7 cellular contexts compared by ENCODE assay signal in the genomic region with DNA sequence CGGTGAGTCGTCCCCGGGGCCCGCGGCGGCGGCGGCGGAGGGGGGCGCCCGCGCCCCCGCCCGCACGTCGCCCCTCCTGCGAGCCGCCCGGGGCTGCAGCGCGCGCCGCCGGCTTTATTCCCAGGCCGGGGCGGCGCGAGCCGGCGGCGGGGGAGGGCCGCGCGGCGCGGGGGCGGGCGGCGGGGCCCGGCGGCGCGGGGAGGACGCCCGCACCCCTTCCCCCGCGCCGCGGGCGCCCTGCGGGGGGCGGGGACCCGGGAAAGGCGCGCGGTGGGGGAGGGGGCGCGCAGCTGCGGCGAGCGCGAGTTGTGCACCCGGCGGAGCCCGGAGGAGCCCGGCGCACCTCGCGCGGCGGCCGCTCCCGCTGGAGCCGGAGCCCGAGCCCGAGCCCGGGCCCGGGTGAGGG. TPM values are rescaled to one million over a fixed set of nuclear protein-coding genes. Genes with fewer than 3 reads are reported as not detected.
A peak's percentile ranks its signal among the peaks of the same experiment; 100 is the strongest.
DNase-seq lines count a peak whose midpoint lies in the region; ATAC-seq and TF ChIP-seq lines count a peak whose summit lies in the region.

No MANE protein-coding gene starts in this region.

- H3K9me3 Mint-ChIP-seq in natural killer cell, result no peaks in the 10 kb centered on the region

- POLR2A ChIA-PET in RWPE1 (lab: Yijun Ruan, JAX; ENCODE audit: low non-redundant PET), result interaction anchor here (0.5 to 1.3 kb wide), 6 partner anchors 11 to 188 kb away, joined by 3 to 13 read pairs (median 4); no protein-coding TSS in a partner anchor

- peak overlapping the region; percentile 96 to 97 for H3K27ac Mint-ChIP-seq in natural killer cell

- no peaks in the 10 kb centered on the region for H3K27me3 ChIP-seq in endocrine pancreas (ENCODE audit: control insufficient read depth, insufficient read depth, low read length)

- peak overlapping the region; percentile 88 for H3K9ac ChIP-seq in endocrine pancreas (ENCODE audit: control insufficient read depth, insufficient read depth, low read length)

- no peak for DNase-seq in RWPE1 (ENCODE audit: low spot score)
- DNase-seq in natural killer cell, result no peak
- no peak for DNase-seq in cortex of kidney (lab: John Stamatoyannopoulos, UW)
- no peak for DNase-seq in DMS153 treated with DMSO at 0.1 percent for 48 hours (lab: John Stamatoyannopoulos, UW; ENCODE audit: unreplicated experiment)

- no peaks in the 10 kb centered on the region for H3K4me1 ChIP-seq in endocrine pancreas (ENCODE audit: control insufficient read depth, insufficient read depth, low read length)

- no peaks in the 10 kb centered on the region for H3K27me3 Mint-ChIP-seq in natural killer cell (ENCODE audit: low read depth in 2 of 2)

- H3K27ac ChIP-seq in RWPE1, result peak overlapping the region; percentile 88

- H3K9me3 ChIP-seq in endocrine pancreas (ENCODE audit: control insufficient read depth, low read length), result no peaks in the 10 kb centered on the region

- H3K36me3 Mint-ChIP-seq in natural killer cell, result no peaks in the 10 kb centered on the region

- peaks cover 20 to 21% of the 10 kb centered on the region in 2 donors for H3K4me1 Mint-ChIP-seq in natural killer cell

- TF ChIP-seq CTCF in RWPE1 (conservative IDR thresholded peaks at IDR 0.05; ENCODE audit: low read depth), result no peak
- no peak for TF ChIP-seq CTCF in natural killer cell (IDR thresholded peaks at IDR 0.05)

- ATAC-seq in GM18498 (IDR thresholded peaks at IDR 0.05; ENCODE audit: unreplicated experiment) (peak; percentile 20), HG02588 (IDR thresholded peaks at IDR 0.05; ENCODE audit: unreplicated experiment) (peak; percentile 14), natural killer cell (peak in 1 of 3 donors; percentile 0)

- no peak overlapping the region for H3K4me3 ChIP-seq in endocrine pancreas (ENCODE audit: control insufficient read depth, insufficient read depth, low read length)

- CTCF ChIA-PET in RWPE1 (lab: Yijun Ruan, JAX), result interaction anchor here (1.2 to 1.4 kb wide), 2 partner anchors 12 to 74 kb away, joined by 6 to 7 read pairs; no protein-coding TSS in a partner anchor

- H3K4me3 Mint-ChIP-seq in natural killer cell, result no peak overlapping the region

- H3K36me3 ChIP-seq in endocrine pancreas (ENCODE audit: control insufficient read depth, insufficient read depth, low read length), result no peaks in the 10 kb centered on the region

- intact Hi-C loops in natural killer cell (cut with micrococcal nuclease), result loop anchor here (5.0 kb wide), 1 partner anchor 155 kb away; the partner anchor contains the start of gene NUDT3

RNA-seq across cellular contexts. Expression of gene HMGA1, which starts 0.6 kb away (rescaled TPM):
- 10 to 100 TPM; 63.1 to 84.2 (median 77.3) TPM for total RNA-seq in natural killer cell

RNA-seq across cellular contexts. Expression of gene SMIM29, which starts 11.5 kb away (rescaled TPM):
- 10 to 100 TPM; 30.8 to 48.0 (median 39.7) TPM for total RNA-seq in natural killer cell
